In the genomic region with DNA sequence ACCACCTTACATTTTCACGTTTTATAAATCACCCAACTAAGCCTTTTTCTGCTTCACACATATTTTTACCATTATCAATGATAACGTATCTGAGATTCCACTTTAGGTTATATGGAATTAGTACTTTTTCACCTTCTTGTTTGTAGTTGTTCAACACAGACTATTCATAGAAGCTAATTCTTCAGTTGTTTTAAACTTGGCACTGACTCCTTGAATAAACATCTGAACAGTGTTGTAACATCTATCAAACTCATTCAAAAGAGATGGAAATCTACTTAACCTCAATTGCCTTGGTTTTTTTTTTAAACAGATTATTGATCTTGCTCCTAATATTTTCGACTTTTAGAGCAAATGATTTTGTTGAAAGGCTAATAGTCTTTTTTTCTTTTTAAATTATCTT, we compare ENCODE assay signal across 25 cellular contexts. TPM values are rescaled to one million over a fixed set of nuclear protein-coding genes. Genes with fewer than 3 reads are reported as not detected.
DNase-seq lines count a peak whose midpoint lies in the region; ATAC-seq, FAIRE-seq and TF ChIP-seq lines count a peak whose summit lies in the region.
"Had no signal": no experiment of that assay in that cellular context is flagged by ENCODE, and none has a peak within 500 bp of the region (broad histone marks: within the 10 kb centered on the region; RNA-seq: fewer than 3 reads in every experiment).

No MANE protein-coding gene starts in this region.

- peaks cover 3% of the 10 kb centered on the region for H3K79me2 ChIP-seq in fibroblast of lung (ENCODE audit: control insufficient read depth, insufficient read depth, low read length)

- ATAC-seq in left lobe of liver (peak; percentile 55), GM21723 (IDR thresholded peaks at IDR 0.05; ENCODE audit: unreplicated experiment) (no peak)
- ATAC-seq: Right ventricle myocardium inferior, SK-N-SH treated with all-trans-retinoic acid at 6 μM for 48 hours had no signal

- POLR2A ChIA-PET in HEK293 (lab: Yijun Ruan, JAX), result no interaction called here
- POLR2A ChIA-PET in HEK293T (lab: Yijun Ruan, JAX), result no interaction called here

- H3K4me2 ChIP-seq in fibroblast of lung (ENCODE audit: extremely low read depth, insufficient read depth, low read length), result no peak overlapping the region
- H3K4me2 ChIP-seq: BLaER1, KMS-11, PC-9 had no signal

- H3K36me3 ChIP-seq in HEK293 (ENCODE audit: control insufficient read depth in 2 of 2, insufficient read depth in 1 of 2, low read length in 2 of 2) (no peaks in the 10 kb centered on the region; a peak in 1 of 3 replicates), fibroblast of lung (ENCODE audit: control insufficient read depth, insufficient read depth, low read length) (no peaks in the 10 kb centered on the region)

- no peaks in the 10 kb centered on the region for H3K27me3 ChIP-seq in fibroblast of lung (ENCODE audit: control insufficient read depth, insufficient read depth, low read length)
- H3K27me3 ChIP-seq: BLaER1, SJCRH30 had no signal

- TF ChIP-seq CTCF in HEK293 (tag by site-specific recombination; IDR thresholded peaks at IDR 0.05) (no peak), fibroblast of lung (conservative IDR thresholded peaks at IDR 0.05 in 1 of 2, IDR thresholded peaks at IDR 0.05 in 1 of 2; ENCODE audit: low read depth in 1 of 2, low read length in 2 of 2) (no peak)

- no peaks in the 10 kb centered on the region for H4K20me1 ChIP-seq in fibroblast of lung (ENCODE audit: control insufficient read depth, extremely low read depth, insufficient read depth, low read length)

- H3K27ac ChIP-seq in HEK293 (ENCODE audit: extremely low read depth, low read depth, low read length) (no peak overlapping the region), fibroblast of lung (ENCODE audit: insufficient read depth, low read length) (no peak overlapping the region)
- H3K27ac ChIP-seq: BLaER1, KMS-11, PC-9, SJCRH30 had no signal

- H3K4me3 ChIP-seq in HEK293 (ENCODE audit: low read depth, low read length) (no peak overlapping the region), fibroblast of lung (replicated peaks in 1 of 4; ENCODE audit: control extremely low read depth in 1 of 4, insufficient read depth in 1 of 4, low read depth in 3 of 4, low read length in 4 of 4) (no peak overlapping the region)
- H3K4me3 ChIP-seq: BLaER1, PC-9, SJCRH30 had no signal

- CTCF ChIA-PET in HEK293 (lab: Yijun Ruan, JAX) (interaction anchor here (0.6 to 1.5 kb wide), 5 partner anchors 8 to 408 kb away, joined by 3 to 5 read pairs (median 4); no protein-coding TSS in a partner anchor), HEK293T (lab: Yijun Ruan, JAX) (interaction anchor here (0.5 kb wide), 1 partner anchor 90 kb away, joined by 3 read pairs; no protein-coding TSS in a partner anchor)

- H3K9ac ChIP-seq in fibroblast of lung (ENCODE audit: insufficient read depth, low read length), result no peak overlapping the region
- H3K9ac ChIP-seq: BLaER1, KMS-11 had no signal

- peak; percentile 11 to 17 for DNase-seq in fibroblast of lung (ENCODE audit: low read depth in 2 of 2)
- no peak for DNase-seq in left lobe of liver (ENCODE audit: low spot score)
- no peak for DNase-seq in HEK293T (ENCODE audit: extremely low spot score)
- DNase-seq in DMS53 (lab: John Stamatoyannopoulos, UW), result no peak
- DNase-seq in HK-2 (ENCODE audit: unreplicated experiment), result no peak
- DNase-seq: 8988T; CD4-positive, CD25-positive, alpha-beta regulatory T cell; DMS153; HCEC 1CT; MM.1S; NCI-H1417 treated with DMSO at 0.1 percent for 48 hours; NCI-H1694 treated with DMSO at 0.1 percent for 48 hours; NCI-H2081; NCI-H524; NCI-H774; PC-9; SJCRH30 had no signal

- H2AFZ ChIP-seq in fibroblast of lung (ENCODE audit: low read length), result no peak overlapping the region
- H2AFZ ChIP-seq: PC-9 had no signal

- H3K9me3 ChIP-seq in HEK293 (ENCODE audit: control insufficient read depth, insufficient read depth, low read depth, low read length) (no peaks in the 10 kb centered on the region), fibroblast of lung (ENCODE audit: control insufficient read depth, insufficient read depth, low read depth, low read length) (no peaks in the 10 kb centered on the region)
- H3K9me3 ChIP-seq: SJCRH30 had no signal

- peak; percentile 11 for FAIRE-seq in A204.1 (lab: Jason Lieb, UNC)
- FAIRE-seq: H1 had no signal

- H3K4me1 ChIP-seq in HEK293 (ENCODE audit: control insufficient read depth, insufficient read depth, low read length) (peaks cover 7% of the 10 kb centered on the region), fibroblast of lung (ENCODE audit: control insufficient read depth, extremely low read depth, insufficient read depth, low read length) (no peaks in the 10 kb centered on the region)
- H3K4me1 ChIP-seq: SJCRH30 had no signal

TF ChIP-seq in HEK293, 187 proteins besides CTCF, POLR2A, EP300 and RAD21:
- TF ChIP-seq, protein P1, sequence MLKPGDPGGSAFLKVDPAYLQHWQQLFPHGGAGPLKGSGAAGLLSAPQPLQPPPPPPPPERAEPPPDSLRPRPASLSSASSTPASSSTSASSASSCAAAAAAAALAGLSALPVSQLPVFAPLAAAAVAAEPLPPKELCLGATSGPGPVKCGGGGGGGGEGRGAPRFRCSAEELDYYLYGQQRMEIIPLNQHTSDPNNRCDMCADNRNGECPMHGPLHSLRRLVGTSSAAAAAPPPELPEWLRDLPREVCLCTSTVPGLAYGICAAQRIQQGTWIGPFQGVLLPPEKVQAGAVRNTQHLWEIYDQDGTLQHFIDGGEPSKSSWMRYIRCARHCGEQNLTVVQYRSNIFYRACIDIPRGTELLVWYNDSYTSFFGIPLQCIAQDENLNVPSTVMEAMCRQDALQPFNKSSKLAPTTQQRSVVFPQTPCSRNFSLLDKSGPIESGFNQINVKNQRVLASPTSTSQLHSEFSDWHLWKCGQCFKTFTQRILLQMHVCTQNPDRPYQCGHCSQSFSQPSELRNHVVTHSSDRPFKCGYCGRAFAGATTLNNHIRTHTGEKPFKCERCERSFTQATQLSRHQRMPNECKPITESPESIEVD (tag by site-specific recombination; IDR thresholded peaks at IDR 0.05), result peak; percentile 64
- TF ChIP-seq ZNF555 (tag by site-specific recombination; conservative IDR thresholded peaks at IDR 0.05), result no peak

TF ChIP-seq in HEK293T, 16 proteins besides CTCF, POLR2A, EP300 and RAD21:
- TF ChIP-seq ARNT (IDR thresholded peaks at IDR 0.05) (no peak), FOXA1 (IDR thresholded peaks at IDR 0.05) (no peak), LEF1 (IDR thresholded peaks at IDR 0.05; ENCODE audit: borderline replicate concordance) (no peak), NFRKB (IDR thresholded peaks at IDR 0.05) (no peak), FOXK2 (IDR thresholded peaks at IDR 0.05) (no peak), FOXM1 (IDR thresholded peaks at IDR 0.05; ENCODE audit: borderline replicate concordance) (no peak), ZNF384 (IDR thresholded peaks at IDR 0.05) (no peak), SUZ12 (IDR thresholded peaks at IDR 0.05) (no peak), ELF4 (IDR thresholded peaks at IDR 0.05) (no peak), CTBP1 (IDR thresholded peaks at IDR 0.05; ENCODE audit: borderline replicate concordance) (no peak), SP1 (IDR thresholded peaks at IDR 0.05) (no peak), TARDBP (IDR thresholded peaks at IDR 0.05) (no peak)
- TF ChIP-seq, protein P2, sequence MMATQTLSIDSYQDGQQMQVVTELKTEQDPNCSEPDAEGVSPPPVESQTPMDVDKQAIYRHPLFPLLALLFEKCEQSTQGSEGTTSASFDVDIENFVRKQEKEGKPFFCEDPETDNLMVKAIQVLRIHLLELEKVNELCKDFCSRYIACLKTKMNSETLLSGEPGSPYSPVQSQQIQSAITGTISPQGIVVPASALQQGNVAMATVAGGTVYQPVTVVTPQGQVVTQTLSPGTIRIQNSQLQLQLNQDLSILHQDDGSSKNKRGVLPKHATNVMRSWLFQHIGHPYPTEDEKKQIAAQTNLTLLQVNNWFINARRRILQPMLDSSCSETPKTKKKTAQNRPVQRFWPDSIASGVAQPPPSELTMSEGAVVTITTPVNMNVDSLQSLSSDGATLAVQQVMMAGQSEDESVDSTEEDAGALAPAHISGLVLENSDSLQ (IDR thresholded peaks at IDR 0.05), result no peak

RNA-seq across cellular contexts. Expression of a gene that starts 34.2 kb away (rescaled TPM):
- 22.3 and 27.9 TPM in 2 replicates for total RNA-seq in fibroblast of lung
- 106 and 127 TPM in 2 replicates for polyA plus RNA-seq in fibroblast of lung
- 44.5 and 49.4 TPM in 2 replicates for polyA plus RNA-seq in fibroblast of lung (2012)
- polyA minus RNA-seq in fibroblast of lung (ENCODE audit: low replicate concordance), result 56.0 and 63.2 TPM in 2 replicates
- total RNA-seq in left lobe of liver, result 15.3 TPM

Comparison
In these comparisons a context has a peak if more than half of its experiments do, and no peak if none do; other contexts are left out.
1. DNase-seq: peak in fibroblast of lung (2 of 2); none in left lobe of liver (single experiment), HEK293T (single experiment), DMS53 (single experiment) and HK-2 (single experiment).